Comparison of ENCODE assay signal across 9 cellular contexts in the genomic region with DNA sequence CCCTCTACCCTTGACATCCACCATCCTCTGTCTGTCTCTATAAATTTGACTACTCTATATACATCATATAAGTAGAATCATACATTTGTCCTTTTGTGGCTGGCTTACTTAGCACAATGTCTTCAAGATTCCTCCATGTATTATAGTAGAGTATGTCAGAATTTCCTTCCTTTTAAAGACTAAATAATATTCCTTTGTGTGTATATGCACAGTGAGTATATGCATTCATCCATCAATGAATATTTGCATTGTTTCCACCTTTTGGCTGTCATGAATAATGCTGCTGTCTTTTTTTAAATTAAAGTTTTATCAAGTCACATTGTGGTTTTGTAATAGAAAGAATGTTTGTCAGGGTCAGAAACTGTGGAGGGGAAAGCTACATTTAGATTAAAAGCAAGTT.
"Had no signal": no experiment of that assay in that cellular context is flagged by ENCODE, and none has a peak within 500 bp of the region (broad histone marks: within the 10 kb centered on the region; RNA-seq: fewer than 3 reads in every experiment).

No MANE protein-coding gene starts in this region.

- H3K4me1 Mint-ChIP-seq: IgD-negative memory B cell had no signal

- FAIRE-seq: HepG2, HTR-8/SVneo, K562 had no signal

- H3K27ac ChIP-seq: HL-60, KMS-11 had no signal

- DNase-seq: IMR-90, KBM-7, KG1 had no signal

- H3K4me3 ChIP-seq: K562 had no signal

- H3K27me3 Mint-ChIP-seq: IgD-negative memory B cell had no signal

- H3K27ac Mint-ChIP-seq: IgD-negative memory B cell had no signal

- ATAC-seq: HepG2, K562 had no signal
